In genomic region chrX:152926923-152927322, GRCh38 we compare ENCODE assay signal across 1 cellular context.
TF ChIP-seq lines count a peak whose summit lies in the region.

No MANE protein-coding gene starts in this region.

TF ChIP-seq in IMR-90, 13 proteins besides CTCF, POLR2A, EP300 and RAD21:
- TF ChIP-seq RCOR1 (IDR thresholded peaks at IDR 0.05; ENCODE audit: insufficient replicate concordance, low read length) (no peak), MAFK (IDR thresholded peaks at IDR 0.05; ENCODE audit: low read depth, low read length) (no peak), MXI1 (IDR thresholded peaks at IDR 0.05; ENCODE audit: borderline replicate concordance, low read depth, low read length) (no peak), BHLHE40 (IDR thresholded peaks at IDR 0.05; ENCODE audit: low read depth, low read length) (no peak)
